20 cellular contexts compared by ENCODE assay signal in genomic region chr2:234955971-234956509, GRCh38. TPM values are rescaled to one million over a fixed set of nuclear protein-coding genes. Genes with fewer than 3 reads are reported as not detected.
DNase-seq lines count a peak whose midpoint lies in the region; ATAC-seq and TF ChIP-seq lines count a peak whose summit lies in the region.
"Had no signal": no experiment of that assay in that cellular context is flagged by ENCODE, and none has a peak within 500 bp of the region (broad histone marks: within the 10 kb centered on the region; RNA-seq: fewer than 3 reads in every experiment).

No MANE protein-coding gene starts in this region.

- CTCF ChIA-PET in RWPE1 (lab: Yijun Ruan, JAX), result interaction anchor here (0.7 kb wide), 1 partner anchor 75 kb away, joined by 3 read pairs; no protein-coding TSS in a partner anchor

- H3K4me1 Mint-ChIP-seq in glutamatergic neuron (ENCODE audit: low read depth, unreplicated experiment), result peaks cover 63% of the 10 kb centered on the region

- peak overlapping the region; percentile 95 for H3K4me3 Mint-ChIP-seq in glutamatergic neuron (ENCODE audit: unreplicated experiment)
- H3K4me3 Mint-ChIP-seq: activated naive CD4-positive, alpha-beta T cell treated with anti-CD3 and anti-CD28 coated beads for 36 hours had no signal

- DNase-seq in NCI-H2107 treated with DMSO at 0.1 percent for 48 hours (lab: John Stamatoyannopoulos, UW; ENCODE audit: unreplicated experiment), result peak; percentile 62
- no peak for DNase-seq in NCI-H2107 (lab: John Stamatoyannopoulos, UW)
- DNase-seq in RWPE1 (ENCODE audit: low spot score), result no peak
- DNase-seq in glutamatergic neuron, result no peak
- DNase-seq in activated CD4-positive, CD25-positive, alpha-beta regulatory T cell treated with anti-CD3 and anti-CD28 coated beads, Interleukin-2, amount 50 U/mL, for 72 hours, result no peak
- DNase-seq: 8988T; activated CD4-positive, alpha-beta T cell treated with anti-CD3 and anti-CD28 coated beads for 48 hours; activated naive CD4-positive, alpha-beta T cell treated with anti-CD3 and anti-CD28 coated beads for 36 hours; DMS53; effector memory CD4-positive, alpha-beta T cell; hippocampal formation; NCI-H1092 treated with DMSO at 0.1 percent for 48 hours; NCI-H226; ovary; T-helper 9 cell; thyroid gland had no signal

- peaks cover 32% of the 10 kb centered on the region for H3K36me3 ChIP-seq in skeletal muscle satellite cell (ENCODE audit: insufficient read depth, low read length)
- H3K36me3 ChIP-seq: ovary, thyroid gland had no signal

- H3K27ac ChIP-seq in RWPE1, result peak overlapping the region; percentile 95

- H3K4me1 ChIP-seq in skeletal muscle satellite cell (ENCODE audit: control insufficient read depth, insufficient read depth, low read length), result peaks cover 71% of the 10 kb centered on the region

- peak overlapping the region; percentile 58 for H3K4me2 ChIP-seq in skeletal muscle satellite cell (ENCODE audit: low read length)

- no peaks in the 10 kb centered on the region for H3K9me3 ChIP-seq in skeletal muscle satellite cell (replicated peaks; ENCODE audit: low read length)
- H3K9me3 ChIP-seq: ovary, thyroid gland had no signal

- TF ChIP-seq CTCF in RWPE1 (conservative IDR thresholded peaks at IDR 0.05; ENCODE audit: low read depth) (no peak), glutamatergic neuron (IDR thresholded peaks at IDR 0.05; ENCODE audit: partially characterized antibody, unreplicated experiment) (no peak)

- H3K27ac Mint-ChIP-seq in glutamatergic neuron (ENCODE audit: unreplicated experiment), result peak overlapping the region; percentile 82
- H3K27ac Mint-ChIP-seq: activated naive CD4-positive, alpha-beta T cell treated with anti-CD3 and anti-CD28 coated beads for 36 hours had no signal

- peaks cover 19% of the 10 kb centered on the region for H3K9me3 Mint-ChIP-seq in glutamatergic neuron (ENCODE audit: unreplicated experiment)
- H3K9me3 Mint-ChIP-seq: activated naive CD4-positive, alpha-beta T cell treated with anti-CD3 and anti-CD28 coated beads for 36 hours had no signal

- H3K4me3 ChIP-seq in skeletal muscle satellite cell (ENCODE audit: low read length), result no peak overlapping the region
- H3K4me3 ChIP-seq: K562, ovary, thyroid gland had no signal

- H3K27me3 Mint-ChIP-seq in glutamatergic neuron (ENCODE audit: unreplicated experiment), result peaks cover 12% of the 10 kb centered on the region

- no peaks in the 10 kb centered on the region for H3K36me3 Mint-ChIP-seq in glutamatergic neuron (ENCODE audit: unreplicated experiment)

- no peak overlapping the region for H3K9ac ChIP-seq in skeletal muscle satellite cell (ENCODE audit: low read depth, low read length)

- ATAC-seq in esophagus mucosa, result no peak
- no peak for ATAC-seq in GM18861 (IDR thresholded peaks at IDR 0.05; ENCODE audit: unreplicated experiment)
- ATAC-seq: K562 had no signal

- POLR2A ChIA-PET in RWPE1 (lab: Yijun Ruan, JAX; ENCODE audit: low non-redundant PET), result no interaction called here

- no peaks in the 10 kb centered on the region for H3K27me3 ChIP-seq in skeletal muscle satellite cell (ENCODE audit: control insufficient read depth, insufficient read depth, low read length)
- H3K27me3 ChIP-seq: ovary, thyroid gland had no signal

RNA-seq across cellular contexts. Expression of gene SH3BP4, which starts 4.2 kb away (rescaled TPM):
- total RNA-seq in glutamatergic neuron (ENCODE audit: unreplicated experiment), result 59.3 TPM
- 28.9 and 35.2 TPM in 2 replicates for total RNA-seq in skeletal muscle satellite cell (2012; rRNA removed)
- total RNA-seq in esophagus mucosa, result 10.7 TPM
